22 cellular contexts compared by ENCODE assay signal in genomic region chr3:150783334-150783733, GRCh38.
"Had no signal": no experiment of that assay in that cellular context is flagged by ENCODE, and none has a peak within 500 bp of the region (broad histone marks: within the 10 kb centered on the region; RNA-seq: fewer than 3 reads in every experiment).

No MANE protein-coding gene starts in this region.

- H3K4me1 Mint-ChIP-seq: nephron had no signal

- DNase-seq: activated CD4-positive, alpha-beta T cell treated with anti-CD3 and anti-CD28 coated beads, Interleukin-2, amount 10 ng/mL, durations not matched to agents 7 days and 5 days; activated CD8-positive, alpha-beta memory T cell treated with anti-CD3 and anti-CD28 coated beads, Interleukin-2, amount 10 ng/mL, durations not matched to agents 7 days and 5 days; activated naive CD4-positive, alpha-beta T cell; activated T-cell treated with anti-CD3 and anti-CD28 coated beads, Interleukin-2, amount 50 U/mL, for 4 hours; brain microvascular endothelial cell; effector CD8-positive, alpha-beta T cell; esophagus squamous epithelium; gastrocnemius medialis; heart left ventricle; left colon; lower lobe of right lung; occipital lobe; right cardiac atrium; small intestine; stimulated activated CD4-positive, alpha-beta T cell treated with anti-CD3 and anti-CD28 coated beads, Interleukin-4, amount 100 ng/mL, for 24 hours; stomach; testis; upper lobe of left lung had no signal

- H3K9me3 Mint-ChIP-seq: activated CD4-positive, alpha-beta T cell treated with anti-CD3 and anti-CD28 coated beads, Interleukin-2, amount 10 ng/mL, durations not matched to agents 7 days and 5 days; activated T-cell treated with anti-CD3 and anti-CD28 coated beads, Interleukin-2, amount 50 U/mL, for 4 hours; nephron had no signal

- ATAC-seq: gastrocnemius medialis, heart left ventricle, left colon, lower lobe of right lung, right cardiac atrium, WTC11 had no signal

- H3K27me3 Mint-ChIP-seq: activated CD4-positive, alpha-beta T cell treated with anti-CD3 and anti-CD28 coated beads, Interleukin-2, amount 10 ng/mL, durations not matched to agents 7 days and 5 days; activated CD8-positive, alpha-beta memory T cell treated with anti-CD3 and anti-CD28 coated beads, Interleukin-2, amount 10 ng/mL, durations not matched to agents 7 days and 5 days had no signal

- H3K27ac Mint-ChIP-seq: activated CD4-positive, alpha-beta T cell treated with anti-CD3 and anti-CD28 coated beads, Interleukin-2, amount 10 ng/mL, durations not matched to agents 7 days and 5 days; nephron; WTC11 had no signal

- H3K4me3 ChIP-seq: esophagus squamous epithelium, gastrocnemius medialis, heart left ventricle, lower lobe of right lung, prostate gland, SJSA1, stomach, testis, upper lobe of left lung had no signal

- H3K4me3 Mint-ChIP-seq: activated CD4-positive, alpha-beta T cell treated with anti-CD3 and anti-CD28 coated beads, Interleukin-2, amount 10 ng/mL, durations not matched to agents 7 days and 5 days; activated CD8-positive, alpha-beta memory T cell treated with anti-CD3 and anti-CD28 coated beads, Interleukin-2, amount 10 ng/mL, durations not matched to agents 7 days and 5 days; activated T-cell treated with anti-CD3 and anti-CD28 coated beads, Interleukin-2, amount 50 U/mL, for 4 hours; nephron; WTC11 had no signal
